8 cellular contexts compared by ENCODE assay signal in the genomic region with DNA sequence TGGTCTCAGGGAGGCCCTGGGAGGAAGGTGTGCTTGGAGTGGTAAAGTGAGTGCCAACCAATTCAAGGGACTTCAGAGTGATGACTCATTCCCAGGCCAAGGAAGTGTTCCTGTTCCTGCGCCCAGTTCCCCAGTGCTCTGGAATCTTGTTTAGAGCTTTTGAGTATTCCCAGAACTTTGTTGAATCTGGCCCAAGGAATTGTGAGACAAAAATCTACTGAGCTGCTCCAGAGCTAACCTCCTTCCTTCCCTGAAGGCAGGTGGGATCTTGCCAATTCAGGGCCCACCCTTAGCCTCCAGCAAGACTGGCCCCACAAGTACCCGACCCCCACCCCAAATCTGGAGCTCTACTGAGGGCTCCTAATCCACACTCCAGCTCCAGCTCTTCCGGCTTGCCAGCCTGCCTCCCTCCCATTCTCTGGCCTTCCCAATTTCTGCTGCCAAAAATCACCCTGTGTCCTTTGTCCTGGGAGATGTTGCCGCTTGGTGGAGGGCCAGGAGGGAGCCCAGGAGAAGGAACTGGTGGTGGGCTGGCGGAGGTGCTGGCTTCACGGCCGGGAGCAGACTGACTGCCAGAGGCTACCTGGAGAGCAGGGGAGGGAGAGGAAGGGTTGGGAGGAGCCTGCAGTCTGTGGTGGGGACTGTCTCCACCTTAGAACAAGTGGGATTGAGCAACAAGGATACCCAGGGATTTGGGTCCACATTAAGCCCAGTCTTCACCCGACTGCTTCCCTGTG. TPM values are rescaled to one million over a fixed set of nuclear protein-coding genes. Genes with fewer than 3 reads are reported as not detected.
DNase-seq lines count a peak whose midpoint lies in the region; ATAC-seq and TF ChIP-seq lines count a peak whose summit lies in the region.

No MANE protein-coding gene starts in this region.

- intact Hi-C loops in prostate gland (cut with DNase I) = no loop called here

- no peaks in the 10 kb centered on the region for H3K9me3 ChIP-seq in CD4-positive, CD25-positive, alpha-beta regulatory T cell (ENCODE audit: control insufficient read depth in 2 of 2, low read length in 2 of 2)
- no peaks in the 10 kb centered on the region for H3K9me3 ChIP-seq in Karpas-422 (ENCODE audit: low read length)
- no peaks in the 10 kb centered on the region for H3K9me3 ChIP-seq in prostate gland

- no peak overlapping the region for H3K4me2 ChIP-seq in Karpas-422 (ENCODE audit: low read depth, low read length, poor library complexity, severe bottlenecking)

- H3K4me1 ChIP-seq in CD4-positive, CD25-positive, alpha-beta regulatory T cell (ENCODE audit: control insufficient read depth, insufficient read depth, low read length, poor library complexity, severe bottlenecking) = peaks cover 31% of the 10 kb centered on the region
- H3K4me1 ChIP-seq in Karpas-422 (ENCODE audit: low read length) (peaks cover 73% of the 10 kb centered on the region), prostate gland (replicated peaks) (peaks cover 22% of the 10 kb centered on the region)

- 4% methylated on average over 8 of the region's 8 CpGs for WGBS in prostate gland

- H3K36me3 ChIP-seq in CD4-positive, CD25-positive, alpha-beta regulatory T cell (ENCODE audit: control insufficient read depth, insufficient read depth, low read length) = peaks cover 9% of the 10 kb centered on the region
- H3K36me3 ChIP-seq in Karpas-422 (ENCODE audit: insufficient read depth, low read length) = no peaks in the 10 kb centered on the region
- no peaks in the 10 kb centered on the region for H3K36me3 ChIP-seq in prostate gland

- no peaks in the 10 kb centered on the region for H3K9me2 ChIP-seq in Karpas-422 (replicated peaks; ENCODE audit: insufficient read depth, low read length)

- no peak for ATAC-seq in CD4-positive, CD25-positive, alpha-beta regulatory T cell (ENCODE audit: low read depth in 2 of 2)

- peaks cover 6 to 46% (median 33%) of the 10 kb centered on the region in 4 donors for H3K4me1 Mint-ChIP-seq in CD4-positive, CD25-positive, alpha-beta regulatory T cell

- peak overlapping the region in 2 of 3 donors; percentile 93 to 96 for H3K27ac Mint-ChIP-seq in CD4-positive, CD25-positive, alpha-beta regulatory T cell

- no peaks in the 10 kb centered on the region for H3K27me3 ChIP-seq in CD4-positive, CD25-positive, alpha-beta regulatory T cell (ENCODE audit: control insufficient read depth, insufficient read depth, low read length)
- H3K27me3 ChIP-seq in Karpas-422 (ENCODE audit: low read length) (no peaks in the 10 kb centered on the region), prostate gland (replicated peaks; ENCODE audit: insufficient read depth) (no peaks in the 10 kb centered on the region)

- peak; percentile 45 for TF ChIP-seq POLR2A in prostate gland (IDR thresholded peaks at IDR 0.05)

- no peaks in the 10 kb centered on the region for H3K27me3 Mint-ChIP-seq in CD4-positive, CD25-positive, alpha-beta regulatory T cell

- H3K9me3 Mint-ChIP-seq in CD4-positive, CD25-positive, alpha-beta regulatory T cell = no peaks in the 10 kb centered on the region

- H3K79me2 ChIP-seq in Karpas-422 (ENCODE audit: low read length) = peaks cover 31% of the 10 kb centered on the region

- no peak overlapping the region for H3K9ac ChIP-seq in Karpas-422 (ENCODE audit: low read length)

- H3K4me3 Mint-ChIP-seq in CD4-positive, CD25-positive, alpha-beta regulatory T cell = peak overlapping the region; percentile 74 to 94 (median 88)

- DNase-seq in CD4-positive, CD25-positive, alpha-beta regulatory T cell = no peak
- DNase-seq in Karpas-422 (peak; percentile 52), astrocyte of the spinal cord (ENCODE audit: low read depth, low spot score) (peak; percentile 89), hepatic stellate cell (ENCODE audit: low spot score) (peak; percentile 91), prostate gland (ENCODE audit: low spot score) (peak; percentile 79), HuH-7 (ENCODE audit: low spot score) (no peak), NCI-H2107 (lab: John Stamatoyannopoulos, UW) (no peak), cortex of kidney (lab: John Stamatoyannopoulos, UW) (no peak)

- TF ChIP-seq CTCF in astrocyte of the spinal cord (IDR thresholded peaks at IDR 0.05; ENCODE audit: low read depth, low read length) = no peak
- peak in 1 of 4 experiments; percentile 12 for TF ChIP-seq CTCF in prostate gland (IDR thresholded peaks at IDR 0.05)

- no peaks in the 10 kb centered on the region for H4K20me1 ChIP-seq in Karpas-422 (ENCODE audit: insufficient read depth, low read depth, low read length)

- H2AFZ ChIP-seq in Karpas-422 (ENCODE audit: low read length) = no peak overlapping the region

- peaks cover 3% of the 10 kb centered on the region for H3K36me3 Mint-ChIP-seq in CD4-positive, CD25-positive, alpha-beta regulatory T cell

- no peak overlapping the region for H3K27ac ChIP-seq in CD4-positive, CD25-positive, alpha-beta regulatory T cell (ENCODE audit: insufficient read depth, low read length, poor library complexity, severe bottlenecking)
- no peak overlapping the region for H3K27ac ChIP-seq in Karpas-422 (ENCODE audit: low read length)
- H3K27ac ChIP-seq in prostate gland = peak overlapping the region; percentile 94 to 98

- H3K4me3 ChIP-seq in CD4-positive, CD25-positive, alpha-beta regulatory T cell (ENCODE audit: low read depth, low read length) = no peak overlapping the region
- H3K4me3 ChIP-seq in Karpas-422 (ENCODE audit: low read length) = no peak overlapping the region
- H3K4me3 ChIP-seq in astrocyte of the spinal cord (ENCODE audit: low read depth, low read length) = peak overlapping the region; percentile 92
- peak overlapping the region; percentile 92 to 95 for H3K4me3 ChIP-seq in prostate gland

- in situ Hi-C loops in astrocyte of the spinal cord (cut with HindIII; ENCODE audit: low sequenced_read_pairs) = no loop called here

RNA-seq across cellular contexts. Expression of a gene that starts 2.0 kb away (rescaled TPM):
- 27.5 TPM for total RNA-seq in CD4-positive, CD25-positive, alpha-beta regulatory T cell
- polyA plus RNA-seq in CD4-positive, CD25-positive, alpha-beta regulatory T cell = under 1 TPM; 0.17 to 0.82 (median 0.53) TPM
- 8.8 and 11.7 TPM in 2 replicates for total RNA-seq in Karpas-422 (2014; rRNA removed; shearing (Covaris generic); ENCODE audit: low replicate concordance)
- 100 to 1,000 TPM in 1 of 2 donors, 10 to 100 TPM in 1; 93.0 to 129 TPM for total RNA-seq in prostate gland

RNA-seq across cellular contexts. Expression of a gene that starts 11.3 kb away (rescaled TPM):
- 88.2 TPM for total RNA-seq in CD4-positive, CD25-positive, alpha-beta regulatory T cell
- 10 to 100 TPM; 18.1 to 24.8 (median 22.7) TPM for polyA plus RNA-seq in CD4-positive, CD25-positive, alpha-beta regulatory T cell
- 40.3 and 43.1 TPM in 2 replicates for total RNA-seq in Karpas-422 (2014; rRNA removed; shearing (Covaris generic); ENCODE audit: low replicate concordance)
- total RNA-seq in prostate gland = 10 to 100 TPM in 1 of 2 donors, 1 to 10 TPM in 1; 6.9 to 13.0 TPM

RNA-seq across cellular contexts. Expression of a gene that starts 17.9 kb away (rescaled TPM):
- total RNA-seq in CD4-positive, CD25-positive, alpha-beta regulatory T cell = not detected
- polyA plus RNA-seq in CD4-positive, CD25-positive, alpha-beta regulatory T cell = not detected
- not detected in 2 replicates for total RNA-seq in Karpas-422 (2014; rRNA removed; shearing (Covaris generic); ENCODE audit: low replicate concordance)
- not detected for total RNA-seq in prostate gland

RNA-seq across cellular contexts. Expression of a gene that starts 18.1 kb away (rescaled TPM):
- 186 TPM for total RNA-seq in CD4-positive, CD25-positive, alpha-beta regulatory T cell
- polyA plus RNA-seq in CD4-positive, CD25-positive, alpha-beta regulatory T cell = 100 to 1,000 TPM; 310 to 410 (median 340) TPM
- total RNA-seq in Karpas-422 (2014; rRNA removed; shearing (Covaris generic); ENCODE audit: low replicate concordance) = 264 and 402 TPM in 2 replicates
- 100 to 1,000 TPM; 352 to 711 TPM for total RNA-seq in prostate gland

RNA-seq across cellular contexts. Expression of a gene that starts 21.1 kb away (rescaled TPM):
- total RNA-seq in CD4-positive, CD25-positive, alpha-beta regulatory T cell = 6.6 TPM
- polyA plus RNA-seq in CD4-positive, CD25-positive, alpha-beta regulatory T cell = 1 to 10 TPM; 2.2 to 5.1 (median 4.5) TPM
- 8.7 and 9.7 TPM in 2 replicates for total RNA-seq in Karpas-422 (2014; rRNA removed; shearing (Covaris generic); ENCODE audit: low replicate concordance)
- total RNA-seq in prostate gland = 10 to 100 TPM; 15.9 to 25.3 TPM

Comparison
In these comparisons a context has a peak if more than half of its experiments do, and no peak if none do; other contexts are left out.
1. DNase-seq: peak in Karpas-422 (single experiment), astrocyte of the spinal cord (single experiment), hepatic stellate cell (single experiment) and prostate gland (single experiment); none in CD4-positive, CD25-positive, alpha-beta regulatory T cell (0 of 3), HuH-7 (single experiment), NCI-H2107 (single experiment) and cortex of kidney (single experiment).
2. H3K27ac ChIP-seq: peak in prostate gland (2 of 2); none in CD4-positive, CD25-positive, alpha-beta regulatory T cell (single experiment) and Karpas-422 (single experiment).
3. H3K4me3 ChIP-seq: peak in astrocyte of the spinal cord (single experiment) and prostate gland (2 of 2); none in CD4-positive, CD25-positive, alpha-beta regulatory T cell (single experiment) and Karpas-422 (single experiment).